23 cellular contexts compared by ENCODE assay signal in the genomic region with DNA sequence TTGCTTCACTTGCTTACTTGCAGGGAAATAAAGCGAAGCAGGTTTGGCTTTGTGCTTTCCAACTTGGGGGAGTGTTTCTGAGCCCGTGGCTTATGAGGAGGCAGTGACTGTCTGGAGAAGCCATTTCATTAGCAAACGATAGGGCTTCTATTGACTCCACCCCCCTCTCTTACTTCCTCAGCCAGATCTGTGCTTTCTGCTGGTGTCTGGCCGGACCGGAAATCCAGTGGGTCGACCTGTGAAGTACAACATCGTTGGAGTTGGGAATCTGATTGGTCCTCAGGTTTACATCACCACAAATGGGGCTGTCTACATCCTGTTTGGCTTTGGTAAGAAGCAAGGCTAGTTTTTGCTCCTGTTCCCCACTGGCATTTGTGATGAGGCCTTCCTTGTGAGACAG. TPM values are rescaled to one million over a fixed set of nuclear protein-coding genes. Genes with fewer than 3 reads are reported as not detected.
DNase-seq lines count a peak whose midpoint lies in the region; ATAC-seq and TF ChIP-seq lines count a peak whose summit lies in the region.
"Had no signal": no experiment of that assay in that cellular context is flagged by ENCODE, and none has a peak within 500 bp of the region (broad histone marks: within the 10 kb centered on the region; RNA-seq: fewer than 3 reads in every experiment).

No MANE protein-coding gene starts in this region.

- no peaks in the 10 kb centered on the region for H3K9me3 Mint-ChIP-seq in effector memory CD8-positive, alpha-beta T cell
- H3K9me3 Mint-ChIP-seq in natural killer cell = no peaks in the 10 kb centered on the region
- H3K9me3 Mint-ChIP-seq: CD14-positive monocyte; CD4-positive, alpha-beta memory T cell; CD8-positive, alpha-beta memory T cell had no signal

- peaks cover 0 to 5% of the 10 kb centered on the region in 2 donors for H3K4me1 Mint-ChIP-seq in effector memory CD8-positive, alpha-beta T cell (ENCODE audit: low read depth in 2 of 2)
- H3K4me1 Mint-ChIP-seq in natural killer cell = peaks cover 0 to 6% of the 10 kb centered on the region in 2 donors
- H3K4me1 Mint-ChIP-seq: CD14-positive monocyte; CD4-positive, alpha-beta memory T cell; CD4-positive, CD25-positive, alpha-beta regulatory T cell had no signal

- peaks cover 5% of the 10 kb centered on the region for H3K36me3 Mint-ChIP-seq in effector memory CD8-positive, alpha-beta T cell (ENCODE audit: insufficient read depth)
- H3K36me3 Mint-ChIP-seq in natural killer cell = no peaks in the 10 kb centered on the region

- no peak overlapping the region for H3K4me3 Mint-ChIP-seq in effector memory CD8-positive, alpha-beta T cell
- no peak overlapping the region for H3K4me3 Mint-ChIP-seq in natural killer cell
- H3K4me3 Mint-ChIP-seq: CD14-positive monocyte; CD4-positive, alpha-beta memory T cell; CD4-positive, CD25-positive, alpha-beta regulatory T cell; CD8-positive, alpha-beta memory T cell had no signal

- no peak overlapping the region for H3K27ac Mint-ChIP-seq in effector memory CD8-positive, alpha-beta T cell
- H3K27ac Mint-ChIP-seq in natural killer cell = peak overlapping the region in 1 of 2 donors; percentile 65
- H3K27ac Mint-ChIP-seq: CD4-positive, alpha-beta memory T cell; CD4-positive, CD25-positive, alpha-beta regulatory T cell had no signal

- intact Hi-C loops in natural killer cell (cut with micrococcal nuclease) = no loop called here

- ATAC-seq in effector memory CD8-positive, alpha-beta T cell (replicated peaks) = peak; percentile 36
- peak; percentile 57 to 83 (median 65) for ATAC-seq in natural killer cell
- ATAC-seq: GM12878 had no signal

- TF ChIP-seq CTCF in natural killer cell (IDR thresholded peaks at IDR 0.05) = no peak

- DNase-seq in effector memory CD8-positive, alpha-beta T cell = no peak
- no peak for DNase-seq in natural killer cell
- no peak for DNase-seq in NCI-H2081 treated with DMSO at 0.1 percent for 48 hours (lab: John Stamatoyannopoulos, UW)
- DNase-seq in SIG-M5 (lab: John Stamatoyannopoulos, UW) = no peak
- DNase-seq in NK-92 (lab: John Stamatoyannopoulos, UW; ENCODE audit: unreplicated experiment) = no peak
- DNase-seq: 8988T; ACHN; BE2C; C1 segment of cervical spinal cord; CD4-positive, alpha-beta memory T cell; CD4-positive, CD25-positive, alpha-beta regulatory T cell; CD8-positive, alpha-beta memory T cell; COR-L47; DMS 273 treated with DMSO at 0.1 percent for 48 hours; DMS153; DMS53; DMS79; DND-41; EL; GDM1 had no signal

- H3K27me3 Mint-ChIP-seq in effector memory CD8-positive, alpha-beta T cell = no peaks in the 10 kb centered on the region
- H3K27me3 Mint-ChIP-seq in natural killer cell (ENCODE audit: low read depth in 2 of 2) = no peaks in the 10 kb centered on the region
- H3K27me3 Mint-ChIP-seq: CD4-positive, alpha-beta memory T cell; CD4-positive, CD25-positive, alpha-beta regulatory T cell; CD8-positive, alpha-beta memory T cell had no signal

RNA-seq across cellular contexts. Expression of gene FAM234B, which starts 22.3 kb away (rescaled TPM):
- 1 to 10 TPM; 5.5 to 8.7 (median 6.6) TPM for total RNA-seq in natural killer cell

RNA-seq across cellular contexts. Expression of gene GSG1, which starts 37.0 kb away (rescaled TPM):
- total RNA-seq in natural killer cell = not detected
- total RNA-seq: CD4-positive, alpha-beta memory T cell; CD4-positive, CD25-positive, alpha-beta regulatory T cell; CD8-positive, alpha-beta memory T cell; Daoy; GM12878 had no signal
